In genomic region chrX:103919336-103919682, GRCh38 we compare ENCODE assay signal across 8 cellular contexts. TPM values are rescaled to one million over a fixed set of nuclear protein-coding genes. Genes with fewer than 3 reads are reported as not detected.
DNase-seq lines count a peak whose midpoint lies in the region; ATAC-seq, FAIRE-seq and TF ChIP-seq lines count a peak whose summit lies in the region.

No MANE protein-coding gene starts in this region.

- POLR2A ChIA-PET in T-cell (lab: Charles Lee): interaction anchor here in 1 of 2 donors (0.5 kb wide), 1 partner anchor 75 kb away, joined by 3 read pairs; no protein-coding TSS in a partner anchor

- no peak for FAIRE-seq in H54 (lab: Jason Lieb, UNC)

- H3K36me3 Mint-ChIP-seq in T-cell (peaks cover 5% of the 10 kb centered on the region), endodermal cell (ENCODE audit: low read depth) (peaks cover 1% of the 10 kb centered on the region), mesothelial cell of epicardium (no peaks in the 10 kb centered on the region)

- H3K27me3 ChIP-seq in endodermal cell (ENCODE audit: control insufficient read depth, insufficient read depth, low read length, poor library complexity, severe bottlenecking): no peaks in the 10 kb centered on the region
- no peaks in the 10 kb centered on the region for H3K27me3 ChIP-seq in uterus

- peaks cover 19 to 30% (median 20%) of the 10 kb centered on the region in 3 donors for H3K4me1 Mint-ChIP-seq in T-cell
- H3K4me1 Mint-ChIP-seq in endodermal cell: peaks cover 3% of the 10 kb centered on the region
- H3K4me1 Mint-ChIP-seq in mesothelial cell of epicardium: peaks cover 7% of the 10 kb centered on the region

- H3K9me3 Mint-ChIP-seq in T-cell (no peaks in the 10 kb centered on the region), endodermal cell (peaks cover 22% of the 10 kb centered on the region), mesothelial cell of epicardium (peaks cover 12% of the 10 kb centered on the region)

- peak overlapping the region; percentile 44 for H3K9ac ChIP-seq in endodermal cell (ENCODE audit: extremely low read depth, low read length, poor library complexity, severe bottlenecking)

- H3K36me3 ChIP-seq in endodermal cell (ENCODE audit: control insufficient read depth, insufficient read depth, low read length) (no peaks in the 10 kb centered on the region), uterus (no peaks in the 10 kb centered on the region)

- H3K27ac ChIP-seq in endodermal cell (ENCODE audit: low read depth, low read length) (peak overlapping the region; percentile 83), uterus (peak overlapping the region; percentile 85 to 86)

- CTCF ChIA-PET in T-cell (lab: Charles Lee): interaction anchor here in 1 of 2 donors (0.5 to 1.7 kb wide), 2 partner anchors 21 to 230 kb away, joined by 4 to 8 read pairs; no protein-coding TSS in a partner anchor

- intact Hi-C loops in uterus (cut with DNase I; ENCODE audit: low total_unique reads): no loop called here

- H3K9me3 ChIP-seq in endodermal cell (ENCODE audit: control insufficient read depth, low read length) (no peaks in the 10 kb centered on the region), uterus (no peaks in the 10 kb centered on the region)

- WGBS in endodermal cell (ENCODE audit: insufficient coverage in 1 of 2, insufficient read length in 1 of 2), 2 experiments: 2% methylated on average over 8 of the region's 9 CpGs; no CpG with 5 or more reads in 1 of the 2 experiments

- H3K27ac Mint-ChIP-seq in T-cell (peak overlapping the region; percentile 89), endodermal cell (peak overlapping the region; percentile 33), mesothelial cell of epicardium (peak overlapping the region; percentile 91)

- TF ChIP-seq CTCF in endodermal cell (conservative IDR thresholded peaks at IDR 0.05) (peak; percentile 64), mesothelial cell of epicardium (IDR thresholded peaks at IDR 0.05; ENCODE audit: unreplicated experiment) (no peak), uterus (IDR thresholded peaks at IDR 0.05) (peak in 3 of 4 experiments; percentile 8 to 28 (median 16))

- TF ChIP-seq POLR2A in H54 (IDR thresholded peaks at IDR 0.05; ENCODE audit: low read depth, low read length) (no peak), uterus (IDR thresholded peaks at IDR 0.05) (no peak)

- H3K4me3 ChIP-seq in endodermal cell (ENCODE audit: low read length) (peak overlapping the region; percentile 85), uterus (peak overlapping the region; percentile 37 to 46)

- ATAC-seq in activated CD4-positive, CD25-positive, alpha-beta regulatory T cell treated with anti-CD3 and anti-CD28 coated beads, Interleukin-2, amount 50 U/mL, for 24 hours: peak; percentile 65 to 69
- ATAC-seq in T-cell (replicated peaks in 1 of 4): peak; percentile 59 to 67 (median 64)

- no peaks in the 10 kb centered on the region for H3K4me1 ChIP-seq in endodermal cell (ENCODE audit: control insufficient read depth, insufficient read depth, low read length)
- H3K4me1 ChIP-seq in uterus: no peaks in the 10 kb centered on the region

- peak overlapping the region; percentile 87 to 91 (median 91) for H3K4me3 Mint-ChIP-seq in T-cell
- peak overlapping the region; percentile 75 for H3K4me3 Mint-ChIP-seq in endodermal cell
- H3K4me3 Mint-ChIP-seq in mesothelial cell of epicardium: peak overlapping the region; percentile 84

- H3K27me3 Mint-ChIP-seq in T-cell (peaks cover 0 to 15% of the 10 kb centered on the region in 2 donors), endodermal cell (ENCODE audit: insufficient read depth) (peaks cover 20% of the 10 kb centered on the region), mesothelial cell of epicardium (ENCODE audit: low read depth) (no peaks in the 10 kb centered on the region)

- DNase-seq in activated CD4-positive, CD25-positive, alpha-beta regulatory T cell treated with anti-CD3 and anti-CD28 coated beads, Interleukin-2, amount 50 U/mL, for 72 hours: no peak
- peak; percentile 27 for DNase-seq in H54 (ENCODE audit: insufficient read length, low spot score)
- DNase-seq in LHCN-M2 (ENCODE audit: low read depth): peak; percentile 14
- peak in 24 of 34 experiments; percentile 1 to 58 (median 10) for DNase-seq in T-cell
- DNase-seq in endodermal cell: no peak
- DNase-seq in mesothelial cell of epicardium (ENCODE audit: low spot score in 2 of 2, unreplicated experiment in 2 of 2): no peak
- no peak for DNase-seq in uterus

RNA-seq across cellular contexts. Expression of gene TMSB15B, which starts 43.1 kb away (rescaled TPM):
- total RNA-seq in LHCN-M2 (2014; rRNA removed) (6.8 and 8.1 TPM in 2 replicates), T-cell (1 to 10 TPM; 4.1 to 9.1 (median 5.0) TPM), endodermal cell (10 to 100 TPM; 19.3 to 21.0 TPM), mesothelial cell of epicardium (20.5 to 25.7 TPM (median 20.9 TPM) in 3 replicates), uterus (10 to 100 TPM in 2 of 4 donors, 1 to 10 TPM in 2; 1.3 to 15.3 (median 9.4) TPM)
- 13.6 TPM for polyA plus RNA-seq in LHCN-M2 (2012)
- polyA plus RNA-seq in endodermal cell (2013, experiment 1 of 2): 75.1 TPM
- 84.1 TPM for polyA plus RNA-seq in endodermal cell (2013, experiment 2 of 2)

Comparison
In these comparisons a context has a peak if more than half of its experiments do, and no peak if none do; other contexts are left out.
1. DNase-seq: peak in H54 (single experiment), LHCN-M2 (single experiment) and T-cell (24 of 34); none in activated CD4-positive, CD25-positive, alpha-beta regulatory T cell treated with anti-CD3 and anti-CD28 coated beads, Interleukin-2, amount 50 U/mL, for 72 hours (single experiment), endodermal cell (single experiment), mesothelial cell of epicardium (0 of 2) and uterus (0 of 2).
2. H3K27ac Mint-ChIP-seq: peak in every context shown above with its lines; median percentile 91 in mesothelial cell of epicardium; 89 in T-cell; 33 in endodermal cell.
3. Peak in every context shown above with its lines, with median percentiles within 50 percentile points of each other: H3K4me3 Mint-ChIP-seq.